In genomic region chr4:40916880-40917279, GRCh38 we compare ENCODE assay signal across 9 cellular contexts.
DNase-seq lines count a peak whose midpoint lies in the region; ATAC-seq lines count a peak whose summit lies in the region.
"Had no signal": no experiment of that assay in that cellular context is flagged by ENCODE, and none has a peak within 500 bp of the region (broad histone marks: within the 10 kb centered on the region; RNA-seq: fewer than 3 reads in every experiment).

No MANE protein-coding gene starts in this region.

- H3K9ac ChIP-seq in Karpas-422 (ENCODE audit: low read length): no peak overlapping the region

- no peaks in the 10 kb centered on the region for H4K20me1 ChIP-seq in Karpas-422 (ENCODE audit: insufficient read depth, low read depth, low read length)

- H3K4me3 Mint-ChIP-seq in immature natural killer cell: no peak overlapping the region
- H3K4me3 Mint-ChIP-seq: natural killer cell had no signal

- peaks cover 0 to 4% (median 3%) of the 10 kb centered on the region in 3 donors for H3K27me3 Mint-ChIP-seq in immature natural killer cell (ENCODE audit: low read depth in 3 of 3)

- H2AFZ ChIP-seq in Karpas-422 (ENCODE audit: low read length): no peak overlapping the region

- H3K4me1 ChIP-seq in Karpas-422 (ENCODE audit: low read length): no peaks in the 10 kb centered on the region
- peaks cover 13% of the 10 kb centered on the region for H3K4me1 ChIP-seq in right cardiac atrium (ENCODE audit: control insufficient read depth, insufficient read depth, low read length)

- 64% methylated on average over 5 of the region's 5 CpGs for WGBS in right cardiac atrium

- ATAC-seq in GM21526 (IDR thresholded peaks at IDR 0.05; ENCODE audit: low FRiP score, unreplicated experiment): peak; percentile 82
- peak; percentile 48 to 66 for ATAC-seq in right cardiac atrium

- H3K9me3 ChIP-seq in Karpas-422 (ENCODE audit: low read length) (no peaks in the 10 kb centered on the region), right cardiac atrium (ENCODE audit: control insufficient read depth, low read length) (no peaks in the 10 kb centered on the region)

- no peaks in the 10 kb centered on the region for H3K4me1 Mint-ChIP-seq in immature natural killer cell
- H3K4me1 Mint-ChIP-seq: natural killer cell had no signal

- H3K27ac Mint-ChIP-seq in immature natural killer cell: no peak overlapping the region
- H3K27ac Mint-ChIP-seq: natural killer cell had no signal

- H3K9me2 ChIP-seq in Karpas-422 (replicated peaks; ENCODE audit: insufficient read depth, low read length): no peaks in the 10 kb centered on the region

- intact Hi-C loops in right cardiac atrium (cut with DNase I): no loop called here

- H3K36me3 ChIP-seq in Karpas-422 (ENCODE audit: insufficient read depth, low read length): no peaks in the 10 kb centered on the region

- H3K79me2 ChIP-seq in Karpas-422 (ENCODE audit: low read length): no peaks in the 10 kb centered on the region

- DNase-seq in GM03348 (ENCODE audit: low spot score) (peak; percentile 38), Karpas-422 (peak; percentile 74), right cardiac atrium (peak in 1 of 3 donors; percentile 72), NCI-H1694 (lab: John Stamatoyannopoulos, UW) (no peak), immature natural killer cell (no peak)
- peak; percentile 73 for DNase-seq in activated CD8-positive, alpha-beta memory T cell treated with anti-CD3 and anti-CD28 coated beads, Interleukin-2, amount 50 U/mL, for 48 hours
- DNase-seq in stimulated activated CD4-positive, alpha-beta T cell treated with anti-CD3 and anti-CD28 coated beads, TNF-alpha, amount 100 ng/mL, for 48 hours (ENCODE audit: low read depth in 3 of 3): peak; percentile 45 to 61 (median 46)
- DNase-seq: natural killer cell had no signal

- no peak overlapping the region for H3K4me2 ChIP-seq in Karpas-422 (ENCODE audit: low read depth, low read length, poor library complexity, severe bottlenecking)

- H3K9me3 Mint-ChIP-seq in immature natural killer cell: no peaks in the 10 kb centered on the region

- H3K36me3 Mint-ChIP-seq in immature natural killer cell: no peaks in the 10 kb centered on the region
- H3K36me3 Mint-ChIP-seq: natural killer cell had no signal

- no peak overlapping the region for H3K4me3 ChIP-seq in Karpas-422 (ENCODE audit: low read length)
- H3K4me3 ChIP-seq in right cardiac atrium (ENCODE audit: low read length): no peak overlapping the region

- no peak overlapping the region for H3K27ac ChIP-seq in Karpas-422 (ENCODE audit: low read length)
- H3K27ac ChIP-seq in right cardiac atrium (ENCODE audit: low read length): no peak overlapping the region

- H3K27me3 ChIP-seq in Karpas-422 (ENCODE audit: low read length) (no peaks in the 10 kb centered on the region), right cardiac atrium (ENCODE audit: control insufficient read depth, insufficient read depth) (no peaks in the 10 kb centered on the region)

Comparison
In these comparisons a context has a peak if more than half of its experiments do, and no peak if none do; other contexts are left out.
1. DNase-seq: peak in GM03348 (single experiment), Karpas-422 (single experiment), activated CD8-positive, alpha-beta memory T cell treated with anti-CD3 and anti-CD28 coated beads, Interleukin-2, amount 50 U/mL, for 48 hours (single experiment) and stimulated activated CD4-positive, alpha-beta T cell treated with anti-CD3 and anti-CD28 coated beads, TNF-alpha, amount 100 ng/mL, for 48 hours (3 of 3); none in NCI-H1694 (single experiment) and immature natural killer cell (0 of 3).